Comparison of ENCODE assay signal across 1 cellular context in genomic region chr9:122213589-122214413, GRCh38.
TF ChIP-seq lines count a peak whose summit lies in the region.

No MANE protein-coding gene starts in this region.

TF ChIP-seq in GM23338, 12 proteins besides CTCF, POLR2A, EP300 and RAD21 (continued from another document):
- TF ChIP-seq ETS1 (IDR thresholded peaks at IDR 0.05) (no peak), POLR2AphosphoS5 (IDR thresholded peaks at IDR 0.05; ENCODE audit: low read depth) (peak; percentile 55), EZH2 (IDR thresholded peaks at IDR 0.05; ENCODE audit: low read depth, unreplicated experiment) (peak; percentile 0)
